ENCODE assay signal across 8 cellular contexts in genomic region chr3:119463171-119464169, GRCh38. TPM values are rescaled to one million over a fixed set of nuclear protein-coding genes. Genes with fewer than 3 reads are reported as not detected.
DNase-seq lines count a peak whose midpoint lies in the region; ATAC-seq and TF ChIP-seq lines count a peak whose summit lies in the region.

TMEM39A (minus strand) TSS chr3:119463615; CDS start chr3:119462074, 1,541 bp downstream.

- H3K4me3 Mint-ChIP-seq in CD14-positive monocyte = peak within 1 kb of the TSS; percentile 95 to 98

- peaks cover 45% of the 10 kb centered on the region for H3K4me1 Mint-ChIP-seq in CD14-positive monocyte

- H3K9me3 Mint-ChIP-seq in CD14-positive monocyte = peaks cover 0 to 2% (median 0%) of the 10 kb centered on the region in 7 donors

- H3K27ac ChIP-seq in left lung = peak within 1 kb of the TSS; percentile 84 to 86

- H3K27me3 ChIP-seq in left lung = no peaks in the 10 kb centered on the region

- peak within 1 kb of the TSS; percentile 95 to 99 (median 98) for H3K27ac Mint-ChIP-seq in CD14-positive monocyte

- peak within 1 kb of the TSS; percentile 80 to 98 for H3K4me3 ChIP-seq in left lung

- no peaks in the 10 kb centered on the region for H3K9me3 ChIP-seq in left lung

- H3K36me3 Mint-ChIP-seq in CD14-positive monocyte = peaks cover 22 to 23% of the 10 kb centered on the region in 2 donors

- peaks cover 0 to 1% (median 1%) of the 10 kb centered on the region in 3 donors for H3K27me3 Mint-ChIP-seq in CD14-positive monocyte (ENCODE audit: low read depth in 3 of 3)

- peak; percentile 95 for ATAC-seq in GM19397 (IDR thresholded peaks at IDR 0.05; ENCODE audit: unreplicated experiment)
- peak; percentile 96 for ATAC-seq in HG03571 (IDR thresholded peaks at IDR 0.05; ENCODE audit: unreplicated experiment)
- peak; percentile 98 for ATAC-seq in left lung

- peak; percentile 99 for DNase-seq in CD14-positive monocyte (ENCODE audit: low spot score)
- peak; percentile 100 for DNase-seq in NCI-H82 (lab: John Stamatoyannopoulos, UW)
- peak; percentile 99 for DNase-seq in activated CD4-positive, alpha-beta T cell treated with anti-CD3 and anti-CD28 coated beads, Interleukin-2, amount 50 U/mL, for 48 hours
- DNase-seq in dermis blood vessel endothelial cell = peak; percentile 99
- peak; percentile 99 to 100 for DNase-seq in left lung
- peak; percentile 97 to 99 for DNase-seq in stimulated activated CD4-positive, alpha-beta T cell treated with anti-CD3 and anti-CD28 coated beads, Interleukin-2, amount 100 ng/mL, for 48 hours

- H3K4me1 ChIP-seq in left lung = peaks cover 33 to 53% of the 10 kb centered on the region in 2 donors

- TF ChIP-seq CTCF in CD14-positive monocyte (IDR thresholded peaks at IDR 0.05) (no peak), left lung (IDR thresholded peaks at IDR 0.05) (peak in 1 of 2 donors; percentile 37)

- peaks cover 0 to 30% of the 10 kb centered on the region in 2 donors for H3K36me3 ChIP-seq in left lung

- intact Hi-C loops in CD14-positive monocyte (cut with micrococcal nuclease) (loop anchor here (5.0 to 10.0 kb wide), 5 partner anchors 34 to 631 kb away; partner anchors contain the start of genes CFAP91 (in 1 of the 2), COX17 (in 1 of the 2), GSK3B (in 1 of the 2) and TIMMDC1 (in 1 of the 2)), left lung (cut with DNase I) (no loop called here)

RNA-seq across cellular contexts. Expression of gene TMEM39A, which starts in this region (rescaled TPM):
- polyA plus RNA-seq in CD14-positive monocyte = 10 to 100 TPM in 1 of 2 donors, 1 to 10 TPM in 1; 9.6 to 11.6 TPM
- total RNA-seq in dermis blood vessel endothelial cell (29.8 and 41.4 TPM in 2 replicates), left lung (10 to 100 TPM; 56.6 to 65.0 TPM)

Comparison
In these comparisons a context has a peak if more than half of its experiments do, and no peak if none do; other contexts are left out.
1. Peak in every context shown above with its lines: DNase-seq, ATAC-seq, H3K4me3 ChIP-seq and H3K27ac ChIP-seq.
2. intact Hi-C loops: an anchor here in CD14-positive monocyte (5.0 to 10.0 kb wide); none called in left lung.